Comparison of ENCODE assay signal across 9 cellular contexts in the genomic region with DNA sequence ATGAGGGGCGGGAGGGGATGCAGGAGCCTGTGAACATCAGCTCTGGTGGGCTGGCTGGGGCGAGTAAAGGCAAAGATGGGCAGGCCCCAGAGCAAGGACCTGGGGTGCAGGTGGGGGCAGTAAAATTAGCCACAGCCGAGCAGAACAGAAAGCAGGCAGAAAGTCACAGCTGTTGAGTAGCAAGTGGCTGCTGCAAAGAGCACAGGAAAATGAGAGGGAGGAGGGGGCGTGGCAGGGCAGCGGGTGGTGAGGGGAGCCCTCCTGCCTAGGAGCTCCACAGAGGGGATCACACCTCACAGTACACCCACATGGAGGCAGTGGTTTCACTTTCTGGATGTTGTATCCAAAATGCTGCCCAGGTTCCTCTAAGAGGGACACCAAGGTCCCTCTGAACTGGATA.
DNase-seq lines count a peak whose midpoint lies in the region; ATAC-seq lines count a peak whose summit lies in the region.
"Had no signal": no experiment of that assay in that cellular context is flagged by ENCODE, and none has a peak within 500 bp of the region (broad histone marks: within the 10 kb centered on the region; RNA-seq: fewer than 3 reads in every experiment).

No MANE protein-coding gene starts in this region.

- intact Hi-C loops in posterior vena cava (cut with DNase I) = no loop called here

- ATAC-seq in GM19023 (IDR thresholded peaks at IDR 0.05; ENCODE audit: unreplicated experiment) (peak; percentile 79), GM21717 (IDR thresholded peaks at IDR 0.05; ENCODE audit: unreplicated experiment) (peak; percentile 76)

- DNase-seq in NAMALWA (ENCODE audit: low spot score) = peak; percentile 60
- peak; percentile 41 for DNase-seq in posterior vena cava (ENCODE audit: low spot score)
- DNase-seq in stimulated activated naive CD4-positive, alpha-beta T cell treated with Interleukin-2 at 50 U/mL for 16 hours (lab: John Stamatoyannopoulos, UW) = no peak
- no peak for DNase-seq in pons (ENCODE audit: low spot score)
- DNase-seq in NCI-H2107 treated with DMSO at 0.1 percent for 48 hours (lab: John Stamatoyannopoulos, UW; ENCODE audit: unreplicated experiment) = no peak
- DNase-seq: mammary epithelial cell, NCI-H1092 treated with DMSO at 0.1 percent for 48 hours had no signal

Comparison
In these comparisons a context has a peak if more than half of its experiments do, and no peak if none do; other contexts are left out.
1. DNase-seq: peak in NAMALWA (single experiment) and posterior vena cava (single experiment); none in stimulated activated naive CD4-positive, alpha-beta T cell treated with Interleukin-2 at 50 U/mL for 16 hours (single experiment), pons (single experiment) and NCI-H2107 treated with DMSO at 0.1 percent for 48 hours (single experiment).